23 cellular contexts compared by ENCODE assay signal in genomic region chr21:46441331-46441730, GRCh38.
"Had no signal": no experiment of that assay in that cellular context is flagged by ENCODE, and none has a peak within 500 bp of the region (broad histone marks: within the 10 kb centered on the region; RNA-seq: fewer than 3 reads in every experiment).

No MANE protein-coding gene starts in this region.

- H3K4me1 ChIP-seq: left lung, parathyroid adenoma, right lobe of liver, upper lobe of left lung, vagina had no signal

- H3K27ac ChIP-seq: left lung, neutrophil, parathyroid adenoma, right atrium auricular region, right lobe of liver, tibial nerve, upper lobe of left lung, vagina had no signal

- H3K4me2 ChIP-seq: smooth muscle cell had no signal

- DNase-seq: hippocampal formation; left colon; left lung; mammary epithelial cell; mesenchymal stem cell; naive thymus-derived CD8-positive, alpha-beta T cell; occipital lobe; right lobe of liver; stimulated activated CD4-positive, alpha-beta T cell treated with anti-CD3 and anti-CD28 coated beads, Interleukin-1b, Interleukin-23, amount 100 ng/mL, for 48 hours; stimulated activated CD4-positive, alpha-beta T cell treated with anti-CD3 and anti-CD28 coated beads, Interleukin-2, amount 100 ng/mL, for 48 hours; stimulated activated CD4-positive, alpha-beta T cell treated with anti-CD3 and anti-CD28 coated beads, Interleukin-4, amount 100 ng/mL, for 4 hours; stimulated activated CD8-positive, alpha-beta memory T cell treated with anti-CD3 and anti-CD28 coated beads, Interleukin-4, amount 100 ng/mL, for 48 hours; stimulated activated naive CD4-positive, alpha-beta T cell treated with Interleukin-2 at 50 U/mL for 16 hours; stimulated activated naive CD8-positive, alpha-beta T cell treated with anti-CD3 and anti-CD28 coated beads, Interleukin-15, amount 100 ng/mL, for 72 hours; substantia nigra had no signal

- H3K9me3 ChIP-seq: left lung, neutrophil, right atrium auricular region, right lobe of liver, tibial nerve, upper lobe of left lung, vagina had no signal

- H3K4me3 ChIP-seq: left lung, right atrium auricular region, right lobe of liver, smooth muscle cell, tibial nerve, upper lobe of left lung, vagina had no signal

- ATAC-seq: left colon; left lung; naive thymus-derived CD8-positive, alpha-beta T cell; right lobe of liver; stimulated activated memory B cell treated with anti-CD40 and anti-IgM and Interleukin-4, amounts not matched to agents 10 μg/mL and 1 μg/mL and 100 μg/mL, for 72 hours; stimulated activated naive CD8-positive, alpha-beta T cell treated with anti-CD3 and anti-CD28 coated beads, Interleukin-15, amount 100 ng/mL, for 72 hours had no signal

- H3K79me2 ChIP-seq: parathyroid adenoma had no signal

- H3K27me3 ChIP-seq: left lung, neutrophil, right atrium auricular region, right lobe of liver, tibial nerve, upper lobe of left lung, vagina had no signal

- H2AFZ ChIP-seq: parathyroid adenoma had no signal

- H3K9ac ChIP-seq: parathyroid adenoma had no signal
